Comparison of ENCODE assay signal across 27 cellular contexts in genomic region chr10:106955133-106955532, GRCh38.
"Had no signal": no experiment of that assay in that cellular context is flagged by ENCODE, and none has a peak within 500 bp of the region (broad histone marks: within the 10 kb centered on the region; RNA-seq: fewer than 3 reads in every experiment).

No MANE protein-coding gene starts in this region.

- H3K27ac ChIP-seq: coronary artery, epithelial cell of prostate, esophagus squamous epithelium, gastrocnemius medialis, heart right ventricle, left lung had no signal

- H3K4me3 Mint-ChIP-seq: effector memory CD8-positive, alpha-beta T cell; endodermal cell; memory B cell had no signal

- H3K4me3 ChIP-seq: coronary artery, esophagus squamous epithelium, gastrocnemius medialis, heart right ventricle, left lung, lung had no signal

- H3K27me3 Mint-ChIP-seq: effector memory CD8-positive, alpha-beta T cell; memory B cell had no signal

- H3K36me3 ChIP-seq: esophagus squamous epithelium, gastrocnemius medialis, heart right ventricle, left lung had no signal

- H3K9me3 ChIP-seq: gastrocnemius medialis, heart right ventricle, left lung had no signal

- H3K9me3 Mint-ChIP-seq: memory B cell had no signal

- DNase-seq: effector CD8-positive, alpha-beta T cell; effector memory CD8-positive, alpha-beta T cell; endodermal cell; erythroblast; esophagus squamous epithelium; foreskin fibroblast; foreskin melanocyte; gastrocnemius medialis; glutamatergic neuron; head of caudate nucleus; heart right ventricle; hippocampal formation; left cardiac atrium; left ventricle myocardium superior; mammary epithelial cell; mesendoderm; midbrain had no signal

- H3K27ac Mint-ChIP-seq: effector memory CD8-positive, alpha-beta T cell; endodermal cell; memory B cell had no signal

- H3K36me3 Mint-ChIP-seq: memory B cell had no signal

- H3K27me3 ChIP-seq: esophagus squamous epithelium, gastrocnemius medialis, heart right ventricle, left lung had no signal

- ATAC-seq: effector memory CD8-positive, alpha-beta T cell; esophagus mucosa; gastrocnemius medialis; heart right ventricle; left cardiac atrium; left lung; left ventricle myocardium superior had no signal

- H3K4me1 ChIP-seq: esophagus squamous epithelium, gastrocnemius medialis had no signal

- FAIRE-seq: colon, endometrium, islet of Langerhans, keratinocyte had no signal
